ENCODE assay signal across 26 cellular contexts in genomic region chr15:83930392-83930791, GRCh38.
A peak's percentile ranks its signal among the peaks of the same experiment; 100 is the strongest.
DNase-seq lines count a peak whose midpoint lies in the region; ATAC-seq, FAIRE-seq and TF ChIP-seq lines count a peak whose summit lies in the region.
"Had no signal": no experiment of that assay in that cellular context is flagged by ENCODE, and none has a peak within 500 bp of the region (broad histone marks: within the 10 kb centered on the region; RNA-seq: fewer than 3 reads in every experiment).

No MANE protein-coding gene starts in this region.

- no peaks in the 10 kb centered on the region for H3K9me3 ChIP-seq in upper lobe of right lung
- H3K9me3 ChIP-seq: colonic mucosa, lower lobe of right lung, mucosa of descending colon, SJSA1 had no signal

- peaks cover 10% of the 10 kb centered on the region for H3K9me3 Mint-ChIP-seq in nephron

- peaks cover 10% of the 10 kb centered on the region for H3K4me1 Mint-ChIP-seq in nephron
- H3K4me1 Mint-ChIP-seq: GM23338; stimulated activated naive B cell treated with anti-CD40 and anti-IgM and Interleukin-4, amounts not matched to agents 10 μg/mL and 1 μg/mL and 100 μg/mL, for 72 hours had no signal

- peak; percentile 64 for FAIRE-seq in endometrium (lab: Jason Lieb, UNC)
- FAIRE-seq: G401.6 had no signal

- no peak overlapping the region for H3K4me3 Mint-ChIP-seq in nephron
- H3K4me3 Mint-ChIP-seq: activated naive CD8-positive, alpha-beta T cell; GM23338; stimulated activated naive B cell treated with anti-CD40 and anti-IgM and Interleukin-4, amounts not matched to agents 10 μg/mL and 1 μg/mL and 100 μg/mL, for 72 hours had no signal

- H3K36me3 Mint-ChIP-seq in nephron (ENCODE audit: low read depth): no peaks in the 10 kb centered on the region
- H3K36me3 Mint-ChIP-seq: activated naive CD8-positive, alpha-beta T cell; natural killer cell treated with Interleukin-12 subunit alpha and Interleukin-12 subunit beta and Interleukin-15 and Interleukin-18, amount 100 ng/mL, for 72 hours had no signal

- no peak overlapping the region for H3K4me3 ChIP-seq in upper lobe of right lung
- H3K4me3 ChIP-seq: BLaER1 treated with 17β-estradiol and CSF1 and Interleukin-3, amounts not matched to agents 10 nM and 100 nM; colonic mucosa; GM23338; lower lobe of right lung; mucosa of descending colon; SJSA1 had no signal

- peak; percentile 9 for DNase-seq in HT-29 (ENCODE audit: low spot score)
- no peak for DNase-seq in upper lobe of right lung
- no peak for DNase-seq in middle frontal gyrus (ENCODE audit: extremely low spot score, low spot score)
- no peak for DNase-seq in NCI-H446 (lab: John Stamatoyannopoulos, UW)
- no peak for DNase-seq in activated T-cell treated with anti-CD3 and anti-CD28 coated beads for 4 hours
- DNase-seq: activated CD4-positive, alpha-beta T cell treated with anti-CD3 and anti-CD28 coated beads for 48 hours; activated effector memory CD4-positive, alpha-beta T cell treated with anti-CD3 and anti-CD28 coated beads, Interleukin-2, amount 50 U/mL, for 16 hours; activated T-cell treated with anti-CD3 and anti-CD28 coated beads, Interleukin-2, amount 50 U/mL, for 1 hour; anterior cingulate cortex; colonic mucosa; effector CD4-positive, alpha-beta T cell; islet precursor cell; lower lobe of right lung; mucosa of descending colon; NCI-H146; NCI-H446 treated with DMSO at 0.1 percent for 48 hours; stimulated activated naive B cell treated with anti-CD40 and anti-IgM and Interleukin-4, amounts not matched to agents 10 μg/mL and 1 μg/mL and 100 μg/mL, for 72 hours; T-helper 9 cell had no signal

- no peaks in the 10 kb centered on the region for H3K27me3 Mint-ChIP-seq in nephron (ENCODE audit: low read depth)

- H3K27ac Mint-ChIP-seq in nephron: peak overlapping the region in 2 of 3 experiments; percentile 18 to 54
- H3K27ac Mint-ChIP-seq: activated naive CD8-positive, alpha-beta T cell; GM23338; stimulated activated naive B cell treated with anti-CD40 and anti-IgM and Interleukin-4, amounts not matched to agents 10 μg/mL and 1 μg/mL and 100 μg/mL, for 72 hours had no signal

- intact Hi-C loops in upper lobe of right lung (cut with DNase I): no loop called here

- no peaks in the 10 kb centered on the region for H3K36me3 ChIP-seq in upper lobe of right lung
- H3K36me3 ChIP-seq: colonic mucosa, lower lobe of right lung, SJSA1 had no signal

- H3K27ac ChIP-seq in upper lobe of right lung: peak overlapping the region; percentile 45
- H3K27ac ChIP-seq: BLaER1 treated with 17β-estradiol and CSF1 and Interleukin-3, amounts not matched to agents 10 nM and 100 nM; colonic mucosa; lower lobe of right lung; SJSA1 had no signal

- TF ChIP-seq CTCF in nephron (IDR thresholded peaks at IDR 0.05; ENCODE audit: unreplicated experiment in 3 of 3) (no peak), upper lobe of right lung (IDR thresholded peaks at IDR 0.05) (no peak)

- ATAC-seq in upper lobe of right lung: no peak
- ATAC-seq: GM23338; natural killer cell treated with Interleukin-12 subunit alpha and Interleukin-12 subunit beta and Interleukin-15 and Interleukin-18, amount 100 ng/mL, for 72 hours; stimulated activated naive B cell treated with anti-CD40 and anti-IgM and Interleukin-4, amounts not matched to agents 10 μg/mL and 1 μg/mL and 100 μg/mL, for 72 hours had no signal

- no peaks in the 10 kb centered on the region for H3K27me3 ChIP-seq in upper lobe of right lung
- H3K27me3 ChIP-seq: BLaER1 treated with 17β-estradiol and CSF1 and Interleukin-3, amounts not matched to agents 10 nM and 100 nM; colonic mucosa; SJSA1 had no signal

- no peaks in the 10 kb centered on the region for H3K4me1 ChIP-seq in upper lobe of right lung
- H3K4me1 ChIP-seq: BLaER1 treated with 17β-estradiol and CSF1 and Interleukin-3, amounts not matched to agents 10 nM and 100 nM; colonic mucosa; SJSA1 had no signal
